20 cellular contexts compared by ENCODE assay signal in genomic region chr3:128006471-128007424, GRCh38. TPM values are rescaled to one million over a fixed set of nuclear protein-coding genes. Genes with fewer than 3 reads are reported as not detected.
DNase-seq lines count a peak whose midpoint lies in the region; ATAC-seq and TF ChIP-seq lines count a peak whose summit lies in the region.
"Had no signal": no experiment of that assay in that cellular context is flagged by ENCODE, and none has a peak within 500 bp of the region (broad histone marks: within the 10 kb centered on the region; RNA-seq: fewer than 3 reads in every experiment).

No MANE protein-coding gene starts in this region.

- ATAC-seq in HG02588 (IDR thresholded peaks at IDR 0.05; ENCODE audit: unreplicated experiment) = no peak
- ATAC-seq: lower lobe of right lung; stimulated activated memory B cell treated with anti-CD40 and anti-IgM and Interleukin-4, amounts not matched to agents 10 μg/mL and 1 μg/mL and 100 μg/mL, for 72 hours had no signal

- no peak overlapping the region for H3K4me3 ChIP-seq in fibroblast of the aortic adventitia (ENCODE audit: low read depth, low read length)
- H3K4me3 ChIP-seq: lower lobe of right lung, psoas muscle, transverse colon had no signal

- no peak for TF ChIP-seq CTCF in fibroblast of the aortic adventitia (IDR thresholded peaks at IDR 0.05; ENCODE audit: insufficient read depth, low read length)

- DNase-seq in DMS153 treated with DMSO at 0.1 percent for 48 hours (lab: John Stamatoyannopoulos, UW; ENCODE audit: unreplicated experiment) (peak; percentile 17), DMS153 (lab: John Stamatoyannopoulos, UW) (no peak), RPMI7951 (ENCODE audit: low read depth) (peak; percentile 53), fibroblast of the aortic adventitia (ENCODE audit: low read depth) (peak; percentile 16), posterior vena cava (ENCODE audit: low spot score) (peak; percentile 58), islet precursor cell (no peak), NCI-H2081 treated with DMSO at 0.1 percent for 48 hours (lab: John Stamatoyannopoulos, UW) (no peak)
- DNase-seq: activated CD4-positive, alpha-beta T cell treated with anti-CD3 and anti-CD28 coated beads for 1 hour; C1 segment of cervical spinal cord; DMS 273 treated with DMSO at 0.1 percent for 48 hours; lower lobe of right lung; MM.1S; naive B cell; NCI-H1694 treated with DMSO at 0.1 percent for 48 hours; NCI-H446; psoas muscle; SHP77 treated with DMSO at 0.1 percent for 48 hours; transverse colon had no signal

- intact Hi-C loops in posterior vena cava (cut with DNase I) = no loop called here

RNA-seq across cellular contexts. Expression of gene SEC61A1, which starts 45.5 kb away (rescaled TPM):
- 211 and 234 TPM in 2 replicates for total RNA-seq in RPMI7951 (2014; rRNA removed; shearing (Covaris generic))
- total RNA-seq in fibroblast of the aortic adventitia (ENCODE audit: low replicate concordance) = 120 and 406 TPM in 2 replicates
- 100 to 1,000 TPM; 188 to 199 TPM for total RNA-seq in posterior vena cava

Comparison
In these comparisons a context has a peak if more than half of its experiments do, and no peak if none do; other contexts are left out.
1. DNase-seq: peak in DMS153 treated with DMSO at 0.1 percent for 48 hours (single experiment), RPMI7951 (single experiment), fibroblast of the aortic adventitia (single experiment) and posterior vena cava (single experiment); none in DMS153 (single experiment), islet precursor cell (single experiment) and NCI-H2081 treated with DMSO at 0.1 percent for 48 hours (single experiment).